Comparison of ENCODE assay signal across 8 cellular contexts in the genomic region with DNA sequence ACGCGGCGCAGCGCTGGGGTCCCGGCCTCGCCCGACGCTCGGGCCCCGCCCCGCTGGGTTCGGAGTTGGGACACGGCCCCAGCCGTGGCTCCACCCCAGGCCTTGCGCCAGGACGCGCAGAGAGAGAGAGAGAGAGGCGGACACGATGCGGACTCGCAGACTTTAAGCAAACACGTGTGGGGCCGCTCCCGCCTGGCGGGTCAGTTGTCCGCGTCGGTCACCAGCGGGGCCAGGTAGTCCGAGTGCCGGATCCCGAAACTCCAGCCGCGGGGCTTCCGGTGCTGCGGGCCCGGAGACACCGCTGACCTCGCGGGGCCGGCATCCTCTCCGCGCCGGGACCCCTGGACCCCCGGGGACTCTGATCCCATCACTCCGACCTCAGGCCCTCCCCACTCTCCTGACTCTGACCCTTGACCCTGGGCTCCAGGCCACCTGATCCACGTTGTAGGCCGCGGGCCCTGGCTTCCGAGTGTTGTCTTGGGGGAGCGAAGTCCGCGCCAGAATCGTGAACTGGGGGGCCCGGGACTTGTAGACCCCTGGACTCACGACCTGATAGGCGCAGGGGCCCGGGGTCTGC. TPM values are rescaled to one million over a fixed set of nuclear protein-coding genes. Genes with fewer than 3 reads are reported as not detected.
A peak's percentile ranks its signal among the peaks of the same experiment; 100 is the strongest.
DNase-seq lines count a peak whose midpoint lies in the region; ATAC-seq and TF ChIP-seq lines count a peak whose summit lies in the region.

No MANE protein-coding gene starts in this region.

- WGBS in hepatocyte (ENCODE audit: low lambda C conversion rate, missing lambda C conversion rate), result 2% methylated on average over 30 of the region's 58 CpGs
- WGBS in sigmoid colon, 2 donors, result 0 to 1% methylated on average over 58 of the region's 58 CpGs

- intact Hi-C loops in sigmoid colon (cut with DNase I), result no loop called here

- H3K36me3 ChIP-seq in adipocyte (ENCODE audit: control insufficient read depth, insufficient read depth, low read length, severe bottlenecking), result no peaks in the 10 kb centered on the region
- H3K36me3 ChIP-seq in hepatocyte (replicated peaks; ENCODE audit: insufficient read depth, low read depth), result no peaks in the 10 kb centered on the region
- no peaks in the 10 kb centered on the region for H3K36me3 ChIP-seq in sigmoid colon

- no peak for TF ChIP-seq CTCF in NB4 (IDR thresholded peaks at IDR 0.05; ENCODE audit: low read depth, low read length)
- no peak for TF ChIP-seq CTCF in hepatocyte (IDR thresholded peaks at IDR 0.05; ENCODE audit: poor library complexity)
- no peak for TF ChIP-seq CTCF in sigmoid colon (IDR thresholded peaks at IDR 0.05)

- peak; percentile 77 for DNase-seq in AG08396 (ENCODE audit: low spot score)
- peak; percentile 84 for DNase-seq in NB4 (ENCODE audit: low read depth)
- peak; percentile 73 for DNase-seq in adipocyte (ENCODE audit: low read depth)
- peak; percentile 84 for DNase-seq in hepatocyte (ENCODE audit: low spot score)
- peak; percentile 93 for DNase-seq in sigmoid colon
- DNase-seq in activated gamma-delta T cell treated with Interleukin-2 at 50 U/mL for 16 hours, result no peak

- no peaks in the 10 kb centered on the region for H3K9me3 ChIP-seq in adipocyte (ENCODE audit: control insufficient read depth, low read length)
- no peaks in the 10 kb centered on the region for H3K9me3 ChIP-seq in hepatocyte (ENCODE audit: low read depth)
- H3K9me3 ChIP-seq in sigmoid colon, result no peaks in the 10 kb centered on the region

- peak overlapping the region; percentile 89 for H3K9ac ChIP-seq in adipocyte (ENCODE audit: low read length)

- H3K27ac ChIP-seq in hepatocyte (peak overlapping the region; percentile 96), sigmoid colon (peak overlapping the region; percentile 73 to 93 (median 81))

- no peaks in the 10 kb centered on the region for H3K79me2 ChIP-seq in hepatocyte

- H4K20me1 ChIP-seq in hepatocyte (ENCODE audit: insufficient read depth, poor library complexity, severe bottlenecking), result no peaks in the 10 kb centered on the region

- H3K4me2 ChIP-seq in hepatocyte, result peak overlapping the region; percentile 99

- H2AFZ ChIP-seq in hepatocyte, result peak overlapping the region; percentile 23

- ATAC-seq in GM19023 (IDR thresholded peaks at IDR 0.05; ENCODE audit: unreplicated experiment) (peak; percentile 25), GM21619 (IDR thresholded peaks at IDR 0.05; ENCODE audit: unreplicated experiment) (no peak)

- TF ChIP-seq EP300 in sigmoid colon (IDR thresholded peaks at IDR 0.05), result no peak

- H3K4me3 ChIP-seq in NB4 (ENCODE audit: low read depth, low read length) (peak overlapping the region; percentile 64), adipocyte (ENCODE audit: low read length) (peak overlapping the region; percentile 79), hepatocyte (peak overlapping the region; percentile 49), sigmoid colon (peak overlapping the region; percentile 39 to 54 (median 50))

- H3K27me3 ChIP-seq in adipocyte (replicated peaks; ENCODE audit: control insufficient read depth, insufficient read depth, low read length) (no peaks in the 10 kb centered on the region), hepatocyte (peaks cover 11% of the 10 kb centered on the region), sigmoid colon (peaks cover 33 to 67% (median 60%) of the 10 kb centered on the region in 3 donors)

- no peaks in the 10 kb centered on the region for H3K9me2 ChIP-seq in hepatocyte (replicated peaks; ENCODE audit: insufficient read depth)

- TF ChIP-seq POLR2A in NB4 (IDR thresholded peaks at IDR 0.05; ENCODE audit: extremely low read depth, insufficient read length), result peak; percentile 49
- TF ChIP-seq POLR2A in sigmoid colon (IDR thresholded peaks at IDR 0.05), result peak in 1 of 2 donors; percentile 45

- H3K4me1 ChIP-seq in adipocyte (ENCODE audit: control insufficient read depth, insufficient read depth, low read length) (peaks cover 26% of the 10 kb centered on the region), hepatocyte (ENCODE audit: insufficient read depth) (peaks cover 42% of the 10 kb centered on the region), sigmoid colon (peaks cover 0 to 61% (median 45%) of the 10 kb centered on the region in 4 donors)

RNA-seq across cellular contexts. Expression of gene TYMP, which starts 0.6 kb away (rescaled TPM):
- total RNA-seq in hepatocyte, result 36.6 and 46.4 TPM in 2 replicates
- polyA plus RNA-seq in hepatocyte, result 85.7 and 105 TPM in 2 replicates
- total RNA-seq in sigmoid colon, result 10 to 100 TPM; 20.0 to 44.3 (median 22.5) TPM
- polyA plus RNA-seq in sigmoid colon, result 100 to 1,000 TPM in 1 of 3 donors, 10 to 100 TPM in 2; 17.4 to 169 (median 89.5) TPM

RNA-seq across cellular contexts. Expression of gene SCO2, which starts 5.0 kb away (rescaled TPM):
- 2.0 and 4.1 TPM in 2 replicates for total RNA-seq in hepatocyte
- polyA plus RNA-seq in hepatocyte, result 9.7 and 11.2 TPM in 2 replicates
- total RNA-seq in sigmoid colon, result 1 to 10 TPM in 3 of 4 donors, not detected in 1; 1.3 to 1.8 (median 1.4) TPM
- 1 to 10 TPM; 3.9 to 5.4 (median 5.1) TPM for polyA plus RNA-seq in sigmoid colon

RNA-seq across cellular contexts. Expression of gene KLHDC7B, which starts 15.3 kb away (rescaled TPM):
- total RNA-seq in hepatocyte (0.92 and 1.7 TPM in 2 replicates), sigmoid colon (not detected)
- polyA plus RNA-seq in hepatocyte (0.75 and 1.4 TPM in 2 replicates), sigmoid colon (1 to 10 TPM in 1 of 3 donors, not detected in 2; 2.0 TPM)

RNA-seq across cellular contexts. Expression of gene NCAPH2, which starts 22.3 kb away (rescaled TPM):
- total RNA-seq in hepatocyte (24.4 and 25.6 TPM in 2 replicates), sigmoid colon (10 to 100 TPM; 30.7 to 54.0 (median 35.6) TPM)
- polyA plus RNA-seq in hepatocyte (40.6 and 48.0 TPM in 2 replicates), sigmoid colon (10 to 100 TPM; 20.3 to 45.3 (median 22.2) TPM)

RNA-seq across cellular contexts. Expression of gene LMF2, which starts 22.9 kb away (rescaled TPM):
- total RNA-seq in hepatocyte, result 22.4 and 32.8 TPM in 2 replicates
- 97.6 and 128 TPM in 2 replicates for polyA plus RNA-seq in hepatocyte
- 10 to 100 TPM; 24.8 to 52.5 (median 45.3) TPM for total RNA-seq in sigmoid colon
- polyA plus RNA-seq in sigmoid colon, result 10 to 100 TPM in 2 of 3 donors, 1 to 10 TPM in 1; 7.2 to 61.1 (median 11.3) TPM
